ENCODE assay signal across 12 cellular contexts in the genomic region with DNA sequence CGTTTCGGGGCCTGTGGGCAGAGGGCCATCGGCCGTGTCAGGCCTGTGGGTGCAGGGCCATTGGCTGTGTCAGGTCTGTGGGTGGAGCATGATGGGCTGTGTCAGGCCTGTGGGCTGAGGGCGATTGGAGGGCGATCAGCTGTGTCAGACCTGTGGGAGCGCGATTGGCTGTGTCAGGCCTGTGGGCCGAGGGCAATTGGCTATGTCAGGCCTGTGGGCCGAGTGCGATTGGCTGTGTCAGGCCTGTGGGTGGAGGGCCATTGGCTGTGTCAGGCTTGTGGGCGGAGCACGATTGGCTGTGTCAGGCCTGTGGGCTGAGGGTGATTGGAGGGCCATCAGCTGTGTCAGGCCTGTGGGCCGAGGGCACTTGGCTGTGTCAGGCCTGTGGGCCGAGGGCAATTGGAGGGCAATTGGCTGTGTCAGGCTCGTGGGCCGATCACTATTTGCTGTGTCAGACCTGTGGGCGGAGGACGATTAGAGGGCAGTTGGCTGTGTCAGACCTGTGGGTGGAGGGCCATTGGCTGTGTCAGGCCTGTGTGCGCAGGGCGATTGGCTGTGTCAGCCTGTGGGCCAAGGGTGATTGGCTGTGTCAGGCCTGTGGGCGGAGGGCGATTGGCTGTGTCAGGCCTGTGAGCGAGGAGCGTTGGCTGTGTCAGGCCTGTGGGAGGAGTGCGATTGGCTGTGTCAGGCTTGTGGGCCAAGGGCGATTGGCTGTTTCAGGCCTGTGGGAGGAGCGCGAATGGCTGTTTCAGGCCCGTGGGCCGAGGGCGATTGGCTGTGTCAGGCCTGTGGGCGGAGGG. TPM values are rescaled to one million over a fixed set of nuclear protein-coding genes. Genes with fewer than 3 reads are reported as not detected.
DNase-seq lines count a peak whose midpoint lies in the region; ATAC-seq, FAIRE-seq and TF ChIP-seq lines count a peak whose summit lies in the region.
"Had no signal": no experiment of that assay in that cellular context is flagged by ENCODE, and none has a peak within 500 bp of the region (broad histone marks: within the 10 kb centered on the region; RNA-seq: fewer than 3 reads in every experiment).

No MANE protein-coding gene starts in this region.

- H3K4me2 ChIP-seq in A549 = no peak overlapping the region
- H3K4me2 ChIP-seq: hepatocyte had no signal

- TF ChIP-seq POLR2A in A549 (IDR thresholded peaks at IDR 0.05; ENCODE audit: low read length) (no peak), sigmoid colon (IDR thresholded peaks at IDR 0.05) (no peak)

- H3K9me3 Mint-ChIP-seq in brain = no peaks in the 10 kb centered on the region
- H3K9me3 Mint-ChIP-seq in memory B cell = no peaks in the 10 kb centered on the region

- CTCF ChIA-PET in A549 (lab: Yijun Ruan, JAX) (interaction anchor here (0.8 to 1.6 kb wide), 3 partner anchors 67 to 1512 kb away, joined by 3 to 6 read pairs (median 4); no protein-coding TSS in a partner anchor), HEK293 (lab: Yijun Ruan, JAX) (no interaction called here)

- H3K4me1 ChIP-seq in A549 (no peaks in the 10 kb centered on the region), HEK293 (ENCODE audit: control insufficient read depth, insufficient read depth, low read length) (no peaks in the 10 kb centered on the region), sigmoid colon (no peaks in the 10 kb centered on the region), left lung (no peaks in the 10 kb centered on the region)

- H3K4me3 ChIP-seq in A549 (no peak overlapping the region), HEK293 (ENCODE audit: low read depth, low read length) (no peak overlapping the region), sigmoid colon (no peak overlapping the region), left lung (no peak overlapping the region)
- H3K4me3 ChIP-seq: hepatocyte, thoracic aorta had no signal

- H3K27ac ChIP-seq in A549 (no peak overlapping the region), HEK293 (ENCODE audit: extremely low read depth, low read depth, low read length) (no peak overlapping the region), sigmoid colon (no peak overlapping the region), left lung (no peak overlapping the region)
- H3K27ac ChIP-seq: hepatocyte, thoracic aorta, WERI-Rb-1 had no signal

- ATAC-seq in A549 (peak; percentile 39 to 69; a peak in 4 of 6 replicates), memory B cell (ENCODE audit: low read depth) (no peak), left lung (no peak)

- H3K4me1 Mint-ChIP-seq in brain (no peaks in the 10 kb centered on the region), memory B cell (no peaks in the 10 kb centered on the region)

- H3K36me3 ChIP-seq in HEK293 (ENCODE audit: control insufficient read depth in 2 of 2, insufficient read depth in 1 of 2, low read length in 2 of 2) = peaks cover 0 to 58% of the 10 kb centered on the region in 2 experiments; a peak in 1 of 3 replicates
- peaks cover 0 to 48% (median 10%) of the 10 kb centered on the region in 4 donors for H3K36me3 ChIP-seq in sigmoid colon
- peaks cover 0 to 29% of the 10 kb centered on the region in 2 donors for H3K36me3 ChIP-seq in left lung

- H3K9me3 ChIP-seq in A549 (peaks cover 9% of the 10 kb centered on the region; the same call in 2 of the 3 replicates), HEK293 (ENCODE audit: control insufficient read depth, insufficient read depth, low read depth, low read length) (no peaks in the 10 kb centered on the region), sigmoid colon (no peaks in the 10 kb centered on the region), left lung (peaks cover 0 to 8% of the 10 kb centered on the region in 2 donors)
- H3K9me3 ChIP-seq: thoracic aorta had no signal

- no peak for TF ChIP-seq CTCF in A549 (IDR thresholded peaks at IDR 0.05)
- no peak for TF ChIP-seq CTCF in HEK293 (tag by site-specific recombination; IDR thresholded peaks at IDR 0.05)
- TF ChIP-seq CTCF in brain (conservative IDR thresholded peaks at IDR 0.05) = no peak
- no peak for TF ChIP-seq CTCF in sigmoid colon (IDR thresholded peaks at IDR 0.05)
- TF ChIP-seq CTCF in left lung (IDR thresholded peaks at IDR 0.05) = no peak

- H3K27me3 Mint-ChIP-seq in brain (no peaks in the 10 kb centered on the region), memory B cell (no peaks in the 10 kb centered on the region)

- no peak for FAIRE-seq in A549 (lab: Jason Lieb, UNC)

- no peak overlapping the region for H3K4me3 Mint-ChIP-seq in brain
- no peak overlapping the region for H3K4me3 Mint-ChIP-seq in memory B cell

- POLR2A ChIA-PET in A549 (lab: Yijun Ruan, JAX) (no interaction called here), HEK293 (lab: Yijun Ruan, JAX) (no interaction called here)

- TF ChIP-seq EP300 in A549 (IDR thresholded peaks at IDR 0.05) = no peak
- no peak for TF ChIP-seq EP300 in sigmoid colon (IDR thresholded peaks at IDR 0.05)

- no peak for DNase-seq in A549 (ENCODE audit: low read depth in 1 of 2, low spot score in 1 of 2)
- no peak for DNase-seq in memory B cell (ENCODE audit: low spot score in 2 of 2)
- no peak for DNase-seq in sigmoid colon
- no peak for DNase-seq in NCI-H82 treated with DMSO at 0.1 percent for 48 hours (lab: John Stamatoyannopoulos, UW; ENCODE audit: unreplicated experiment)
- DNase-seq in left lung = no peak
- no peak for DNase-seq in A172 (ENCODE audit: low spot score)
- DNase-seq: erythroblast, WERI-Rb-1 had no signal

- WGBS in A549 (ENCODE audit: missing lambda C conversion rate) = 93% methylated on average over 26 of the region's 33 CpGs
- 96 to 97% methylated on average over 33 of the region's 33 CpGs for WGBS in sigmoid colon, 2 donors

- intact Hi-C loops in sigmoid colon (cut with DNase I) = no loop called here
- intact Hi-C loops in left lung (cut with DNase I) = no loop called here

- H3K36me3 Mint-ChIP-seq in brain = peaks cover 45% of the 10 kb centered on the region
- peaks cover 28% of the 10 kb centered on the region for H3K36me3 Mint-ChIP-seq in memory B cell

- no peak for TF ChIP-seq RAD21 in A549 (conservative IDR thresholded peaks at IDR 0.05 in 1 of 2, IDR thresholded peaks at IDR 0.05 in 1 of 2)

- H3K27ac Mint-ChIP-seq in brain = peak overlapping the region in 4 of 5 experiments; percentile 11 to 51 (median 42)
- peak overlapping the region; percentile 50 for H3K27ac Mint-ChIP-seq in memory B cell

- no peaks in the 10 kb centered on the region for H3K27me3 ChIP-seq in sigmoid colon
- no peaks in the 10 kb centered on the region for H3K27me3 ChIP-seq in left lung
- H3K27me3 ChIP-seq: hepatocyte had no signal

TF ChIP-seq in A549, 52 proteins besides CTCF, POLR2A, EP300 and RAD21 (continues in another document):
- TF ChIP-seq FOSL2 (IDR thresholded peaks at IDR 0.05) (no peak), FOSL2 (CRISPR knock-in tag; IDR thresholded peaks at IDR 0.05) (no peak), ZNF302 (CRISPR knock-in tag; IDR thresholded peaks at IDR 0.05) (no peak)

TF ChIP-seq in HEK293, 187 proteins besides CTCF, POLR2A, EP300 and RAD21 (continues in another document):
- TF ChIP-seq ZFHX2 (tag by site-specific recombination; conservative IDR thresholded peaks at IDR 0.05) (peak; percentile 78), ZNF558 (tag by site-specific recombination; IDR thresholded peaks at IDR 0.05) (no peak), GLIS2 (tag by site-specific recombination; IDR thresholded peaks at IDR 0.05) (no peak), ZNF596 (tag by site-specific recombination; IDR thresholded peaks at IDR 0.05) (no peak), ZNF394 (tag by site-specific recombination; IDR thresholded peaks at IDR 0.05; ENCODE audit: borderline replicate concordance) (no peak), ZNF664 (tag by site-specific recombination; IDR thresholded peaks at IDR 0.05) (no peak), ZNF214 (tag by site-specific recombination; IDR thresholded peaks at IDR 0.05; ENCODE audit: borderline replicate concordance) (no peak), GFI1B (tag by site-specific recombination; IDR thresholded peaks at IDR 0.05) (no peak), ZNF266 (tag by site-specific recombination; IDR thresholded peaks at IDR 0.05; ENCODE audit: low read depth) (no peak), ZNF776 (tag by site-specific recombination; IDR thresholded peaks at IDR 0.05; ENCODE audit: borderline replicate concordance) (no peak), ZNF292 (tag by site-specific recombination; IDR thresholded peaks at IDR 0.05; ENCODE audit: borderline replicate concordance, low read depth) (no peak), ZNF510 (tag by site-specific recombination; IDR thresholded peaks at IDR 0.05; ENCODE audit: insufficient replicate concordance) (no peak), GLI2 (tag by site-specific recombination; IDR thresholded peaks at IDR 0.05; ENCODE audit: borderline replicate concordance, low read depth) (no peak), KLF17 (tag by site-specific recombination; IDR thresholded peaks at IDR 0.05) (no peak), ZNF133 (tag by site-specific recombination; IDR thresholded peaks at IDR 0.05) (no peak), EGR2 (tag by site-specific recombination; IDR thresholded peaks at IDR 0.05; ENCODE audit: low read depth) (peak; percentile 61)

RNA-seq across cellular contexts. Expression of gene DYNC2I1, which starts 54.1 kb away (rescaled TPM):
- 10.6 and 17.4 TPM in 2 replicates for polyA plus RNA-seq in A549 (2011; rRNA removed)
- polyA plus RNA-seq in A549 (2012; cell fraction: cytosol; rRNA removed) = 11.0 and 11.8 TPM in 2 replicates
- 41.8 and 42.7 TPM in 2 replicates for polyA plus RNA-seq in A549 (2012; cell fraction: nucleus; rRNA removed)
- 8.7 to 10.0 TPM (median 9.1 TPM) in 3 replicates for polyA plus RNA-seq in A549 (2017; fragmentation: RNase III; extraction: RNeasy Plus Mini Kit Qiagen cat#74134 plus additional on column Dnase treatment)
- polyA minus RNA-seq in A549 (2011; rRNA and poly(A)+ RNA removed) = 5.8 and 7.5 TPM in 2 replicates
- 4.6 TPM for polyA plus RNA-seq in brain (ENCODE audit: insufficient read depth, low read depth, low replicate concordance)
- total RNA-seq in sigmoid colon = 10 to 100 TPM; 22.1 to 35.3 (median 26.9) TPM
- polyA plus RNA-seq in sigmoid colon = 100 to 1,000 TPM in 1 of 3 donors, 1 to 10 TPM in 2; 8.7 to 107 (median 9.6) TPM
- 10 to 100 TPM; 10.8 to 17.3 TPM for total RNA-seq in left lung
- 3.9 and 9.6 TPM in 2 replicates for total RNA-seq in A172 (2014; rRNA removed; shearing (Covaris generic))

Comparison
In these comparisons a context has a peak if more than half of its experiments do, and no peak if none do; other contexts are left out.
1. ATAC-seq: peak in A549 (2 of 2); none in memory B cell (single experiment) and left lung (single experiment).